In genomic region chr10:14565199-14565598, GRCh38 we compare ENCODE assay signal across 1 cellular context.
TF ChIP-seq lines count a peak whose summit lies in the region.

No MANE protein-coding gene starts in this region.

TF ChIP-seq in WTC11, 78 proteins besides CTCF, POLR2A, EP300 and RAD21 (continued from another document):
- TF ChIP-seq PREB (CRISPR knock-in tag; IDR thresholded peaks at IDR 0.05; ENCODE audit: borderline replicate concordance) = no peak
- no peak for TF ChIP-seq RORB (CRISPR knock-in tag; IDR thresholded peaks at IDR 0.05)
- no peak for TF ChIP-seq STAT6 (CRISPR knock-in tag; conservative IDR thresholded peaks at IDR 0.05; ENCODE audit: low read depth)
- no peak for TF ChIP-seq SMAD3 (CRISPR knock-in tag; IDR thresholded peaks at IDR 0.05; ENCODE audit: borderline replicate concordance)
- TF ChIP-seq JUN (CRISPR knock-in tag; IDR thresholded peaks at IDR 0.05) = no peak
- TF ChIP-seq ZNF425 (CRISPR knock-in tag; conservative IDR thresholded peaks at IDR 0.05) = no peak
- TF ChIP-seq NR3C1 (CRISPR knock-in tag; conservative IDR thresholded peaks at IDR 0.05; ENCODE audit: low read depth) = no peak
- TF ChIP-seq IRF2 (CRISPR knock-in tag; IDR thresholded peaks at IDR 0.05; ENCODE audit: borderline replicate concordance, low read depth) = no peak
